In the genomic region with DNA sequence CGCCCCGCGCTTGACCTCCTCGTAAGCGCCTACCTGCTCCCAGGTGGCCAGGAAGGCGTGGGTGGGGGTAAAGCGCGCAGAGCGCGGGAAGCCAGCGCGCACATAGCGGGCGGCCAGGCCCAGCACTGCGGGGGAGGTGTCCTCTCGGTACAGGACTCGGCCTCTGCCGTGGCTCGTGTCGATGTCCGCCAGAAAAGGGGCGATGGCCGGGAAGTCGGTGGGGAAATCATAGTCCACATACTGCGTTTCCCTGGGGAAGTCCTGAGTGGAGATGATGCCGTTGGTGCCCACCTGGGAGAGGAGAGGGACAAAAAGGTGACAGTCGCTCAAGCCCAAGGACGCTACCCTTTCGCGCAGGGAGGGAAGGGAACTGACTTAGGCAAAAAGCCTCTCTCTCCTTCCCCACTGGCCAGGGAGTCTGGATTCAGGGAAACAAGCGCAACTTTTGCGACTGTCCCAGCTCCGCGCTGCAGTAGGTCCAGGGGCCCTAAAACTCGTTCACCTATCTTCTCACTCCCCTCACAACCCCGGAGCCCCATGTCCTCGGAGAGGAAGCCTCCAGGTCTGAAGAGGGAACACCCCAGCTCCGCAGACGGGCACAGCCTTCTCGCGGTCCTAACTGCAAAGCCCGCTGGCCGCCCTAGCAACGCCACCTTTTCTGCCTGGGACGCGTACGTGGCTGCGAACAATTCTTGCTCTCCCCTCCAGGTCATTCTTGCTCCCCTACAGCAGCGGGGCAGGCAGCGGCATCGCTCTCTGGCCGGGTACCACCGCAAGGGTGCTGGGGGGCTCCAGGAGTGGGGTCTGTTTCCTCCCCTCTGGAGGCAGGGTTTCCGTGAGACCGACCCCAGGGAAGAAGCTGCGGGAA, we compare ENCODE assay signal across 8 cellular contexts. TPM values are rescaled to one million over a fixed set of nuclear protein-coding genes. Genes with fewer than 3 reads are reported as not detected.
DNase-seq lines count a peak whose midpoint lies in the region; ATAC-seq and TF ChIP-seq lines count a peak whose summit lies in the region.

No MANE protein-coding gene starts in this region.

- no peaks in the 10 kb centered on the region for H3K36me3 Mint-ChIP-seq in activated T-cell treated with anti-CD3 and anti-CD28 coated beads, Interleukin-2, amount 50 U/mL, for 24 hours (ENCODE audit: low read depth)

- H3K4me3 ChIP-seq in heart right ventricle (peak overlapping the region; percentile 51 to 96 (median 76)), prostate gland (peak overlapping the region; percentile 43 to 45)

- peak; percentile 20 for DNase-seq in activated naive CD4-positive, alpha-beta T cell treated with Interleukin-2 at 50 U/mL for 16 hours
- DNase-seq in activated naive CD4-positive, alpha-beta T cell treated with anti-CD3 and anti-CD28 coated beads, Interleukin-2, amount 50 U/mL, for 16 hours = no peak
- peak; percentile 51 for DNase-seq in activated T-cell treated with anti-CD3 and anti-CD28 coated beads, Interleukin-2, amount 50 U/mL, for 24 hours
- DNase-seq in heart right ventricle (peak; percentile 38 to 58), prostate gland (ENCODE audit: low spot score) (no peak), AG08395 (ENCODE audit: low spot score) (no peak), Ammon's horn (ENCODE audit: low spot score) (no peak)

- TF ChIP-seq CTCF in heart right ventricle (IDR thresholded peaks at IDR 0.05) (no peak), prostate gland (IDR thresholded peaks at IDR 0.05) (no peak)

- no peaks in the 10 kb centered on the region for H3K9me3 Mint-ChIP-seq in activated T-cell treated with anti-CD3 and anti-CD28 coated beads, Interleukin-2, amount 50 U/mL, for 24 hours

- peaks cover 25% of the 10 kb centered on the region for H3K4me1 Mint-ChIP-seq in activated T-cell treated with anti-CD3 and anti-CD28 coated beads, Interleukin-2, amount 50 U/mL, for 24 hours (ENCODE audit: low read depth)

- peaks cover 59% of the 10 kb centered on the region for H3K27me3 Mint-ChIP-seq in activated T-cell treated with anti-CD3 and anti-CD28 coated beads, Interleukin-2, amount 50 U/mL, for 24 hours

- intact Hi-C loops in heart right ventricle (cut with DNase I) (loop anchor here in 9 of 10 donors (2.0 to 10.0 kb wide), 9 partner anchors 46 to 73 kb away; no protein-coding TSS in a partner anchor), prostate gland (cut with DNase I) (no loop called here)

- H3K36me3 ChIP-seq in heart right ventricle (peaks cover 0 to 11% (median 0%) of the 10 kb centered on the region in 9 donors), prostate gland (no peaks in the 10 kb centered on the region)

- no peaks in the 10 kb centered on the region for H3K9me3 ChIP-seq in heart right ventricle
- no peaks in the 10 kb centered on the region for H3K9me3 ChIP-seq in prostate gland

- H3K27me3 ChIP-seq in heart right ventricle (peaks cover 0 to 54% (median 0%) of the 10 kb centered on the region in 7 donors), prostate gland (replicated peaks; ENCODE audit: insufficient read depth) (no peaks in the 10 kb centered on the region)

- H3K27ac ChIP-seq in heart right ventricle = peak overlapping the region; percentile 67 to 92 (median 90)
- H3K27ac ChIP-seq in prostate gland = peak overlapping the region; percentile 56 to 59

- H3K27ac Mint-ChIP-seq in activated T-cell treated with anti-CD3 and anti-CD28 coated beads, Interleukin-2, amount 50 U/mL, for 24 hours = no peak overlapping the region

- peak; percentile 30 to 66 (median 57) for ATAC-seq in heart right ventricle
- no peak for ATAC-seq in GM21360 (IDR thresholded peaks at IDR 0.05; ENCODE audit: unreplicated experiment)

- H3K4me3 Mint-ChIP-seq in activated T-cell treated with anti-CD3 and anti-CD28 coated beads, Interleukin-2, amount 50 U/mL, for 24 hours = peak overlapping the region; percentile 69

- 0 to 1% methylated on average over 56 of the region's 56 CpGs for WGBS in heart right ventricle, 2 donors
- WGBS in prostate gland = 4% methylated on average over 55 of the region's 56 CpGs

- H3K4me1 ChIP-seq in heart right ventricle (peaks cover under 1 to 65% (median 54%) of the 10 kb centered on the region in 9 donors), prostate gland (replicated peaks) (no peaks in the 10 kb centered on the region)

- TF ChIP-seq POLR2A in prostate gland (IDR thresholded peaks at IDR 0.05) = no peak

RNA-seq across cellular contexts. Expression of a gene that starts 0.8 kb away (rescaled TPM):
- total RNA-seq in heart right ventricle (10 to 100 TPM; 26.6 to 66.0 (median 39.2) TPM), prostate gland (10 to 100 TPM in 1 of 2 donors, 1 to 10 TPM in 1; 6.9 to 17.2 TPM)
- polyA plus RNA-seq in heart right ventricle = 10 to 100 TPM; 15.1 to 29.8 TPM

Comparison
In these comparisons a context has a peak if more than half of its experiments do, and no peak if none do; other contexts are left out.
1. DNase-seq: peak in activated naive CD4-positive, alpha-beta T cell treated with Interleukin-2 at 50 U/mL for 16 hours (single experiment), activated T-cell treated with anti-CD3 and anti-CD28 coated beads, Interleukin-2, amount 50 U/mL, for 24 hours (single experiment) and heart right ventricle (2 of 2); none in activated naive CD4-positive, alpha-beta T cell treated with anti-CD3 and anti-CD28 coated beads, Interleukin-2, amount 50 U/mL, for 16 hours (single experiment), prostate gland (single experiment), AG08395 (single experiment) and Ammon's horn (single experiment).